ENCODE assay signal across 8 cellular contexts in genomic region chr1:155232001-155232978, GRCh38. TPM values are rescaled to one million over a fixed set of nuclear protein-coding genes. Genes with fewer than 3 reads are reported as not detected.
A peak's percentile ranks its signal among the peaks of the same experiment; 100 is the strongest.
DNase-seq lines count a peak whose midpoint lies in the region; ATAC-seq and TF ChIP-seq lines count a peak whose summit lies in the region.
"Not testable (repeated sequence)": the region's sequence is repeated elsewhere in the genome, so short reads cannot be mapped to it uniquely, and the experiment has no call there.

No MANE protein-coding gene starts in this region.

- peaks cover 3 to 21% of the 10 kb centered on the region in 2 donors for H3K4me1 ChIP-seq in ascending aorta
- H3K4me1 ChIP-seq in muscle layer of colon (ENCODE audit: insufficient read depth, low read length): peaks cover 22% of the 10 kb centered on the region
- not testable (repeated sequence) for H3K4me1 ChIP-seq in psoas muscle, testis

- not testable (repeated sequence) for DNase-seq in AG04450 (ENCODE audit: low read depth, low spot score); ascending aorta (ENCODE audit: low spot score in 2 of 2); endothelial cell (ENCODE audit: low spot score); psoas muscle
- peak; percentile 58 for DNase-seq in M059J (ENCODE audit: low read depth)
- peak; percentile 70 for DNase-seq in left cardiac atrium
- peak; percentile 69 for DNase-seq in testis

- not testable (repeated sequence) for H3K9me3 Mint-ChIP-seq in endothelial cell (ENCODE audit: unreplicated experiment)

- not testable (repeated sequence) for H3K4me3 ChIP-seq in AG04450 (ENCODE audit: low read depth, low read length); ascending aorta; muscle layer of colon (ENCODE audit: low read depth in 1 of 2, low read length in 2 of 2); psoas muscle; testis

- 45 to 54% (median 49%) methylated on average over 12 to 13 of the region's 13 CpGs for WGBS in psoas muscle, 3 donors
- whole genome bisulfite sequencing in testis, 2 donors: 45 to 52% methylated on average over 3 to 13 of the region's 13 CpGs

- CTCF ChIA-PET in AG04450 (lab: Charles Lee): interaction anchor here (1.1 to 1.5 kb wide), 3 partner anchors 11 to 25 kb away, joined by 3 to 6 read pairs (median 4); no protein-coding TSS in a partner anchor

- peaks cover 10% of the 10 kb centered on the region for H3K36me3 Mint-ChIP-seq in endothelial cell (ENCODE audit: low read depth, unreplicated experiment)

- TF ChIP-seq POLR2A in testis (IDR thresholded peaks at IDR 0.05): not testable (repeated sequence)

- peaks cover 14% of the 10 kb centered on the region for H3K27me3 Mint-ChIP-seq in endothelial cell (ENCODE audit: unreplicated experiment)

- not testable (repeated sequence) for TF ChIP-seq CTCF in AG04450 (IDR thresholded peaks at IDR 0.05; ENCODE audit: low read depth, low read length); ascending aorta (IDR thresholded peaks at IDR 0.05); endothelial cell (IDR thresholded peaks at IDR 0.05; ENCODE audit: unreplicated experiment); psoas muscle (IDR thresholded peaks at IDR 0.05); testis (IDR thresholded peaks at IDR 0.05)

- H3K9me3 ChIP-seq in AG04450 (ENCODE audit: control insufficient read depth, insufficient read depth, low read length); ascending aorta; muscle layer of colon (ENCODE audit: low read length); psoas muscle; testis: not testable (repeated sequence)

- intact Hi-C loops in ascending aorta (cut with DNase I); left cardiac atrium (cut with DNase I); psoas muscle (cut with DNase I); testis (cut with DNase I; ENCODE audit: low total_unique reads): not testable (repeated sequence)

- not testable (repeated sequence) for H3K27ac Mint-ChIP-seq in endothelial cell (ENCODE audit: unreplicated experiment)

- not testable (repeated sequence) for H3K4me1 Mint-ChIP-seq in endothelial cell (ENCODE audit: unreplicated experiment)

- not testable (repeated sequence) for H3K9ac ChIP-seq in muscle layer of colon (ENCODE audit: low read length)

- POLR2A ChIA-PET in AG04450 (lab: Yijun Ruan, JAX): not testable (repeated sequence)

- not testable (repeated sequence) for H3K27me3 ChIP-seq in AG04450 (ENCODE audit: control insufficient read depth, insufficient read depth, low read length); ascending aorta; muscle layer of colon (ENCODE audit: control insufficient read depth in 1 of 2, insufficient read depth in 2 of 2, low read length in 2 of 2); psoas muscle (ENCODE audit: insufficient read depth in 3 of 3, low read length in 2 of 3); testis

- peaks cover 13 to 18% of the 10 kb centered on the region in 2 donors for H3K36me3 ChIP-seq in ascending aorta
- H3K36me3 ChIP-seq in muscle layer of colon (ENCODE audit: insufficient read depth, low read length); testis (ENCODE audit: low read depth, missing control alignments): not testable (repeated sequence)
- H3K36me3 ChIP-seq in psoas muscle (ENCODE audit: insufficient read depth in 1 of 2, low read depth in 1 of 2): peaks cover 3 to 18% of the 10 kb centered on the region in 2 donors

- H3K4me3 Mint-ChIP-seq in endothelial cell (ENCODE audit: unreplicated experiment): peak overlapping the region; percentile 56

- ATAC-seq in left cardiac atrium: peak in 1 of 2 donors; percentile 18
- ATAC-seq in psoas muscle: not testable (repeated sequence)

- H3K27ac ChIP-seq in AG04450 (ENCODE audit: low read depth, low read length): peak overlapping the region; percentile 3
- H3K27ac ChIP-seq in ascending aorta: peak overlapping the region; percentile 74 to 78
- peak overlapping the region; percentile 52 for H3K27ac ChIP-seq in muscle layer of colon (ENCODE audit: low read depth, low read length)
- peak overlapping the region; percentile 1 for H3K27ac ChIP-seq in psoas muscle
- H3K27ac ChIP-seq in testis: peak overlapping the region in 1 of 2 donors; percentile 45

RNA-seq across cellular contexts. Expression of gene ENTREP3, which starts 23.0 kb away (rescaled TPM):
- polyA plus RNA-seq in AG04450 (2011; rRNA removed) (10.2 and 12.3 TPM in 2 replicates), psoas muscle (10 to 100 TPM; 17.6 to 61.3 (median 21.2) TPM), testis (ENCODE audit: insufficient read depth, low read depth, low replicate concordance) (27.9 TPM)
- polyA minus RNA-seq in AG04450 (2011; rRNA and poly(A)+ RNA removed): 7.1 and 9.2 TPM in 2 replicates
- 5.9 and 8.1 TPM in 2 replicates for total RNA-seq in M059J (2014; rRNA removed; shearing (Covaris generic))
- total RNA-seq in ascending aorta (34.5 TPM), endothelial cell (ENCODE audit: unreplicated experiment) (54.1 TPM), left cardiac atrium (10 to 100 TPM; 16.1 to 18.7 TPM), psoas muscle (10 to 100 TPM; 20.6 to 28.8 (median 23.8) TPM), testis (10 to 100 TPM; 14.3 to 15.8 TPM)

RNA-seq across cellular contexts. Expression of gene MTX1, which starts 23.8 kb away (rescaled TPM):
- polyA plus RNA-seq in AG04450 (2011; rRNA removed) (44.6 and 62.3 TPM in 2 replicates), psoas muscle (10 to 100 TPM; 25.8 to 47.1 (median 27.4) TPM), testis (ENCODE audit: insufficient read depth, low read depth, low replicate concordance) (161 TPM)
- 33.4 and 56.5 TPM in 2 replicates for polyA minus RNA-seq in AG04450 (2011; rRNA and poly(A)+ RNA removed)
- 92.8 and 95.2 TPM in 2 replicates for total RNA-seq in M059J (2014; rRNA removed; shearing (Covaris generic))
- total RNA-seq in ascending aorta (23.9 TPM), endothelial cell (ENCODE audit: unreplicated experiment) (38.8 TPM), left cardiac atrium (10 to 100 TPM; 19.7 to 25.5 TPM), psoas muscle (10 to 100 TPM in 3 of 4 donors, 1 to 10 TPM in 1; 8.1 to 17.7 (median 14.0) TPM), testis (100 to 1,000 TPM in 1 of 2 donors, 10 to 100 TPM in 1; 77.1 to 118 TPM)

RNA-seq across cellular contexts. Expression of gene THBS3, which starts 24.6 kb away (rescaled TPM):
- polyA plus RNA-seq in AG04450 (2011; rRNA removed) (32.5 and 34.6 TPM in 2 replicates), psoas muscle (1 to 10 TPM; 2.8 to 3.5 (median 2.8) TPM), testis (ENCODE audit: insufficient read depth, low read depth, low replicate concordance) (82.9 TPM)
- 27.0 and 38.5 TPM in 2 replicates for polyA minus RNA-seq in AG04450 (2011; rRNA and poly(A)+ RNA removed)
- 10.0 and 12.7 TPM in 2 replicates for total RNA-seq in M059J (2014; rRNA removed; shearing (Covaris generic))
- total RNA-seq in ascending aorta (40.3 TPM), endothelial cell (ENCODE audit: unreplicated experiment) (35.5 TPM), left cardiac atrium (10 to 100 TPM; 17.9 to 18.6 TPM), psoas muscle (1 to 10 TPM; 3.1 to 8.1 (median 4.5) TPM), testis (10 to 100 TPM; 37.1 to 68.1 TPM)

RNA-seq across cellular contexts. Expression of gene SCAMP3, which starts 29.9 kb away (rescaled TPM):
- polyA plus RNA-seq in AG04450 (2011; rRNA removed) (104 and 115 TPM in 2 replicates), psoas muscle (100 to 1,000 TPM in 2 of 3 donors, 10 to 100 TPM in 1; 75.0 to 159 (median 108) TPM), testis (ENCODE audit: insufficient read depth, low read depth, low replicate concordance) (63.0 TPM)
- 73.6 and 94.7 TPM in 2 replicates for polyA minus RNA-seq in AG04450 (2011; rRNA and poly(A)+ RNA removed)
- 125 and 133 TPM in 2 replicates for total RNA-seq in M059J (2014; rRNA removed; shearing (Covaris generic))
- total RNA-seq in ascending aorta (63.6 TPM), endothelial cell (ENCODE audit: unreplicated experiment) (54.9 TPM), left cardiac atrium (10 to 100 TPM; 53.6 to 66.4 TPM), psoas muscle (10 to 100 TPM; 49.5 to 70.7 (median 57.2) TPM), testis (10 to 100 TPM; 70.9 to 80.6 TPM)

RNA-seq across cellular contexts. Expression of gene CLK2, which starts 41.0 kb away (rescaled TPM):
- polyA plus RNA-seq in AG04450 (2011; rRNA removed) (40.5 and 42.6 TPM in 2 replicates), psoas muscle (10 to 100 TPM; 15.2 to 20.9 (median 15.3) TPM), testis (ENCODE audit: insufficient read depth, low read depth, low replicate concordance) (37.0 TPM)
- polyA minus RNA-seq in AG04450 (2011; rRNA and poly(A)+ RNA removed): 61.7 and 68.9 TPM in 2 replicates
- 15.1 and 15.8 TPM in 2 replicates for total RNA-seq in M059J (2014; rRNA removed; shearing (Covaris generic))
- total RNA-seq in ascending aorta (32.1 TPM), endothelial cell (ENCODE audit: unreplicated experiment) (62.8 TPM), left cardiac atrium (10 to 100 TPM; 19.7 to 23.8 TPM), psoas muscle (10 to 100 TPM; 11.7 to 28.5 (median 22.7) TPM), testis (10 to 100 TPM; 52.8 to 54.1 TPM)
